8 cellular contexts compared by ENCODE assay signal in the genomic region with DNA sequence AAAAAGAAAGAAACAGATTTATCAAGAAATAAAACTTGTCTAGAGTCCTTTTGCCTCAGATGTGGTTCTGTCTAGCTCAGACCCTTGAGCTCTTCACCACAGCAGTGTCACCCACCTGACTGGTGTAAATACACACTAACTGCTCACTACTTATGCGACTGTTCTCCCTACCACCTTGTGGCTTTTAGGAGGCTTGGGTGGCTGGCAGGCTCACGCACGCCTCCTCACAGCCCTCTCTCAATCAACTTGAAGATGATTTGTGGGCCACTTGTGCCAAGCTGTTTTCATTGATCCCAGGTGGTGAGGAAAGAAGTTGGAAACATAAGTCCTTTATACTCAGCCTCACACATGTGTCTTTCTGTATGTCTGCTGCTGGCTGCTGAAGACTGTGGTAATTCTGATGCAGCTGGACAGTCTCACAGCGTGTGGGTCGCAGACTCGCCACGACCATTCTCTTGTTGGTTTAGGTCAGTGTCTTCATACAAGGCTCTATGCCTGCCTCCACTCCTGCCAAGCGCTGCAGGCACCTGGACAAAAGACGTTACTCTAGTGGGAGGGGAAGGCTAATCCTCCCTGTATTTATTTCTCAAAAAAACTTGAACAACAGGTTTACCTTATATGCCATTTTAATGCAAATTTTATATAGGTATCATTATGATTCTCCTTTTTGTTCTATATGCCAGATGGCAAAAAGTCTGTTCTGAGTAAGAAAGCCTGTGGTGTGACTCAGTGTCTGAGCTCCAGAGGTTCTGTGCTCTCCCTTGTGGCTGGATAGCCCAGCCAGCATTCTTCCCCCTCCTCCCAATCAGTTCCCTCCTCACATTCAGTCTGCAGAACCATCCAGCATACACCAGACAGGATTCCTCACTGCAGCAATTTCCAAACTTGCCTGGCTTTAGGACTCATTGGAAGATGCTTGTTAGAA.
DNase-seq lines count a peak whose midpoint lies in the region; ATAC-seq, FAIRE-seq and TF ChIP-seq lines count a peak whose summit lies in the region.

No MANE protein-coding gene starts in this region.

- no peak for FAIRE-seq in frontal cortex (lab: Jason Lieb, UNC)

- H3K27ac Mint-ChIP-seq in activated CD4-positive, alpha-beta memory T cell treated with anti-CD3 and anti-CD28 coated beads, Interleukin-2, amount 10 ng/mL, durations not matched to agents 7 days and 5 days: peak overlapping the region; percentile 21
- peak overlapping the region; percentile 89 for H3K27ac Mint-ChIP-seq in stimulated activated naive CD8-positive, alpha-beta T cell treated with anti-CD3 and anti-CD28 coated beads, Interleukin-15, Interleukin-2, amounts not matched to agents 100 ng/mL and 50 ng/mL, for 24 hours

- peak overlapping the region; percentile 49 for H3K9ac ChIP-seq in HUES6 (ENCODE audit: low read length)

- DNase-seq in BE2C (peak; percentile 17), left ventricle myocardium superior (no peak), frontal cortex (ENCODE audit: low spot score in 2 of 2) (no peak), UCSD-AML1 (lab: John Stamatoyannopoulos, UW; ENCODE audit: unreplicated experiment) (no peak)
- no peak for DNase-seq in activated CD4-positive, alpha-beta memory T cell treated with anti-CD3 and anti-CD28 coated beads, Interleukin-2, amount 10 ng/mL, durations not matched to agents 7 days and 5 days

- H3K27me3 ChIP-seq in BE2C (no peaks in the 10 kb centered on the region), HUES6 (ENCODE audit: control insufficient read depth, insufficient read depth, low read length) (no peaks in the 10 kb centered on the region)

- H3K4me3 Mint-ChIP-seq in activated CD4-positive, alpha-beta memory T cell treated with anti-CD3 and anti-CD28 coated beads, Interleukin-2, amount 10 ng/mL, durations not matched to agents 7 days and 5 days: no peak overlapping the region
- H3K4me3 Mint-ChIP-seq in stimulated activated naive CD8-positive, alpha-beta T cell treated with anti-CD3 and anti-CD28 coated beads, Interleukin-15, Interleukin-2, amounts not matched to agents 100 ng/mL and 50 ng/mL, for 24 hours: no peak overlapping the region

- no peak; the same call in 1 of the 2 replicates for TF ChIP-seq CTCF in BE2C (IDR thresholded peaks at IDR 0.05; ENCODE audit: low read depth, low read length)

- no peaks in the 10 kb centered on the region for H3K9me3 Mint-ChIP-seq in activated CD4-positive, alpha-beta memory T cell treated with anti-CD3 and anti-CD28 coated beads, Interleukin-2, amount 10 ng/mL, durations not matched to agents 7 days and 5 days
- no peaks in the 10 kb centered on the region for H3K9me3 Mint-ChIP-seq in stimulated activated naive CD8-positive, alpha-beta T cell treated with anti-CD3 and anti-CD28 coated beads, Interleukin-15, Interleukin-2, amounts not matched to agents 100 ng/mL and 50 ng/mL, for 24 hours

- POLR2A ChIA-PET in activated CD4-positive, alpha-beta memory T cell treated with anti-CD3 and anti-CD28 coated beads, Interleukin-2, amount 10 ng/mL, durations not matched to agents 7 days and 5 days (lab: Charles Lee): interaction anchor here (1.2 kb wide), 1 partner anchor 104 kb away, joined by 3 read pairs; no protein-coding TSS in a partner anchor

- no peaks in the 10 kb centered on the region for H3K4me1 ChIP-seq in BE2C
- peaks cover 63% of the 10 kb centered on the region for H3K4me1 ChIP-seq in HUES6 (ENCODE audit: control insufficient read depth, insufficient read depth, low read length)

- H3K4me1 Mint-ChIP-seq in activated CD4-positive, alpha-beta memory T cell treated with anti-CD3 and anti-CD28 coated beads, Interleukin-2, amount 10 ng/mL, durations not matched to agents 7 days and 5 days: peaks cover 38% of the 10 kb centered on the region
- H3K4me1 Mint-ChIP-seq in stimulated activated naive CD8-positive, alpha-beta T cell treated with anti-CD3 and anti-CD28 coated beads, Interleukin-15, Interleukin-2, amounts not matched to agents 100 ng/mL and 50 ng/mL, for 24 hours (ENCODE audit: low read depth): peaks cover 65% of the 10 kb centered on the region

- H3K36me3 Mint-ChIP-seq in activated CD4-positive, alpha-beta memory T cell treated with anti-CD3 and anti-CD28 coated beads, Interleukin-2, amount 10 ng/mL, durations not matched to agents 7 days and 5 days (ENCODE audit: low read depth): peaks cover 8% of the 10 kb centered on the region
- no peaks in the 10 kb centered on the region for H3K36me3 Mint-ChIP-seq in stimulated activated naive CD8-positive, alpha-beta T cell treated with anti-CD3 and anti-CD28 coated beads, Interleukin-15, Interleukin-2, amounts not matched to agents 100 ng/mL and 50 ng/mL, for 24 hours (ENCODE audit: low read depth)

- ATAC-seq in left ventricle myocardium superior (peak; percentile 76), HG02884 (IDR thresholded peaks at IDR 0.05; ENCODE audit: unreplicated experiment) (no peak)

- H3K4me3 ChIP-seq in BE2C (ENCODE audit: low read depth, low read length) (no peak overlapping the region), HUES6 (ENCODE audit: low read depth, low read length) (no peak overlapping the region)

- intact Hi-C loops in left ventricle myocardium superior (cut with micrococcal nuclease): no loop called here

- peak overlapping the region; percentile 23; the same call in 1 of the 2 replicates for H3K27ac ChIP-seq in HUES6 (ENCODE audit: low read depth, low read length)

- H3K36me3 ChIP-seq in BE2C (no peaks in the 10 kb centered on the region), HUES6 (ENCODE audit: control insufficient read depth, insufficient read depth, low read length) (no peaks in the 10 kb centered on the region)

- no peaks in the 10 kb centered on the region for H3K9me3 ChIP-seq in BE2C
- H3K9me3 ChIP-seq in HUES6 (ENCODE audit: control insufficient read depth, insufficient read depth, low read depth, low read length): no peaks in the 10 kb centered on the region

- no peaks in the 10 kb centered on the region for H3K27me3 Mint-ChIP-seq in activated CD4-positive, alpha-beta memory T cell treated with anti-CD3 and anti-CD28 coated beads, Interleukin-2, amount 10 ng/mL, durations not matched to agents 7 days and 5 days
- no peaks in the 10 kb centered on the region for H3K27me3 Mint-ChIP-seq in stimulated activated naive CD8-positive, alpha-beta T cell treated with anti-CD3 and anti-CD28 coated beads, Interleukin-15, Interleukin-2, amounts not matched to agents 100 ng/mL and 50 ng/mL, for 24 hours

- CTCF ChIA-PET in activated CD4-positive, alpha-beta memory T cell treated with anti-CD3 and anti-CD28 coated beads, Interleukin-2, amount 10 ng/mL, durations not matched to agents 7 days and 5 days (lab: Charles Lee): interaction anchor here (1.6 kb wide), 1 partner anchor 116 kb away, joined by 7 read pairs; a partner anchor contains a TSS
